Comparison of ENCODE assay signal across 2 cellular contexts in the genomic region with DNA sequence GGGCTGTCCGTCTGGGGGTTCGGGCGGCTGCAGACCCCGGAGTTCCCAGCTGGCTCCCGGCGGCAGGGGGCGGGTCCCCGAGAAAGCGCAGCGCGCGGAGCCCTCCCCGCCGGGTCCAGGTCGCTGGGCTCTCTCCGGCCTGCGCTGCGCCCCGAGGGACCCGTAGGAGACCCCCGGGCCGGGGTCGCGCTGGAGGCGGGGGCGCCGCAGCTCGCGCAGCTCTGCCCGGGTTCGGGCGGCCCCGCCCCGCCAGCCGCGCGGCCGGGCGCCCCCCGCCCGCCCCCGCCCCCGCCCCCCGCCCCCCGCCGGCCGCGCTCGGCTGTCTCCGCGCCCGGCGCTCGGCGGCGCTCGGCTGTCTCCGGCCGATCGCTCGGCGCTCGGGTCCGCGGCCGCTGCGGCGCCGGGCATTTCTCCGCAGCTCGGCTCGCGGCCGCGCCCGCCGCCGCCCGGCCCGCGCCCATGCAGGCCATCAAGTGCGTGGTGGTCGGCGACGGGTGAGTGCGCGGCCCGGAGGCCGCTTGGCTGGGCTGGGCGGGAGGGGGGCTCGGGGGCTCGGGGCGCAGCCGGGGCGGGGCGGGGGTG.
TF ChIP-seq lines count a peak whose summit lies in the region.

A gene (plus strand): TSS at position 376 of the 582 bp plus-strand sequence. CDS start 84 bp downstream, at position 460.

TF ChIP-seq in HEK293, 187 proteins besides CTCF, POLR2A, EP300 and RAD21 (continued from another document):
- TF ChIP-seq, protein P1, sequence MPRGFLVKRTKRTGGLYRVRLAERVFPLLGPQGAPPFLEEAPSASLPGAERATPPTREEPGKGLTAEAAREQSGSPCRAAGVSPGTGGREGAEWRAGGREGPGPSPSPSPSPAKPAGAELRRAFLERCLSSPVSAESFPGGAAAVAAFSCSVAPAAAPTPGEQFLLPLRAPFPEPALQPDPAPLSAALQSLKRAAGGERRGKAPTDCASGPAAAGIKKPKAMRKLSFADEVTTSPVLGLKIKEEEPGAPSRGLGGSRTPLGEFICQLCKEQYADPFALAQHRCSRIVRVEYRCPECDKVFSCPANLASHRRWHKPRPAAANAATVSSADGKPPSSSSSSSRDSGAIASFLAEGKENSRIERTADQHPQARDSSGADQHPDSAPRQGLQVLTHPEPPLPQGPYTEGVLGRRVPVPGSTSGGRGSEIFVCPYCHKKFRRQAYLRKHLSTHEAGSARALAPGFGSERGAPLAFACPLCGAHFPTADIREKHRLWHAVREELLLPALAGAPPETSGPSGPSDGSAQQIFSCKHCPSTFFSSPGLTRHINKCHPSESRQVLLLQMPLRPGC (tag by site-specific recombination; IDR thresholded peaks at IDR 0.05): no peak
- no peak for TF ChIP-seq KLF10 (tag by site-specific recombination; IDR thresholded peaks at IDR 0.05)
- TF ChIP-seq ZFHX2 (tag by site-specific recombination; conservative IDR thresholded peaks at IDR 0.05): no peak
- TF ChIP-seq, protein P2, sequence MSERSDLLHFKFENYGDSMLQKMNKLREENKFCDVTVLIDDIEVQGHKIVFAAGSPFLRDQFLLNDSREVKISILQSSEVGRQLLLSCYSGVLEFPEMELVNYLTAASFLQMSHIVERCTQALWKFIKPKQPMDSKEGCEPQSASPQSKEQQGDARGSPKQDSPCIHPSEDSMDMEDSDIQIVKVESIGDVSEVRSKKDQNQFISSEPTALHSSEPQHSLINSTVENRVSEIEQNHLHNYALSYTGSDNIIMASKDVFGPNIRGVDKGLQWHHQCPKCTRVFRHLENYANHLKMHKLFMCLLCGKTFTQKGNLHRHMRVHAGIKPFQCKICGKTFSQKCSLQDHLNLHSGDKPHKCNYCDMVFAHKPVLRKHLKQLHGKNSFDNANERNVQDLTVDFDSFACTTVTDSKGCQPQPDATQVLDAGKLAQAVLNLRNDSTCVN (tag by site-specific recombination; optimal IDR thresholded peaks at IDR 0.05): peak; percentile 53

TF ChIP-seq in SK-N-SH treated with all-trans-retinoic acid at 6 μM for 48 hours, 23 proteins besides CTCF, POLR2A, EP300 and RAD21 (continued from another document):
- no peak for TF ChIP-seq ZFP30 (CRISPR knock-in tag; IDR thresholded peaks at IDR 0.05)
- TF ChIP-seq, protein P3, sequence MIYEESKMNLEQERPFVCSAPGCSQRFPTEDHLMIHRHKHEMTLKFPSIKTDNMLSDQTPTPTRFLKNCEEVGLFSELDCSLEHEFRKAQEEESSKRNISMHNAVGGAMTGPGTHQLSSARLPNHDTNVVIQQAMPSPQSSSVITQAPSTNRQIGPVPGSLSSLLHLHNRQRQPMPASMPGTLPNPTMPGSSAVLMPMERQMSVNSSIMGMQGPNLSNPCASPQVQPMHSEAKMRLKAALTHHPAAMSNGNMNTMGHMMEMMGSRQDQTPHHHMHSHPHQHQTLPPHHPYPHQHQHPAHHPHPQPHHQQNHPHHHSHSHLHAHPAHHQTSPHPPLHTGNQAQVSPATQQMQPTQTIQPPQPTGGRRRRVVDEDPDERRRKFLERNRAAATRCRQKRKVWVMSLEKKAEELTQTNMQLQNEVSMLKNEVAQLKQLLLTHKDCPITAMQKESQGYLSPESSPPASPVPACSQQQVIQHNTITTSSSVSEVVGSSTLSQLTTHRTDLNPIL (CRISPR knock-in tag; IDR thresholded peaks at IDR 0.05; ENCODE audit: low read depth): no peak
- no peak for TF ChIP-seq ZNF70 (CRISPR knock-in tag; IDR thresholded peaks at IDR 0.05)
- TF ChIP-seq, protein P4, sequence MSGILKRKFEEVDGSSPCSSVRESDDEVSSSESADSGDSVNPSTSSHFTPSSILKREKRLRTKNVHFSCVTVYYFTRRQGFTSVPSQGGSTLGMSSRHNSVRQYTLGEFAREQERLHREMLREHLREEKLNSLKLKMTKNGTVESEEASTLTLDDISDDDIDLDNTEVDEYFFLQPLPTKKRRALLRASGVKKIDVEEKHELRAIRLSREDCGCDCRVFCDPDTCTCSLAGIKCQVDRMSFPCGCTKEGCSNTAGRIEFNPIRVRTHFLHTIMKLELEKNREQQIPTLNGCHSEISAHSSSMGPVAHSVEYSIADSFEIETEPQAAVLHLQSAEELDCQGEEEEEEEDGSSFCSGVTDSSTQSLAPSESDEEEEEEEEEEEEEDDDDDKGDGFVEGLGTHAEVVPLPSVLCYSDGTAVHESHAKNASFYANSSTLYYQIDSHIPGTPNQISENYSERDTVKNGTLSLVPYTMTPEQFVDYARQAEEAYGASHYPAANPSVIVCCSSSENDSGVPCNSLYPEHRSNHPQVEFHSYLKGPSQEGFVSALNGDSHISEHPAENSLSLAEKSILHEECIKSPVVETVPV (CRISPR knock-in tag; IDR thresholded peaks at IDR 0.05): no peak
- TF ChIP-seq, protein P5, sequence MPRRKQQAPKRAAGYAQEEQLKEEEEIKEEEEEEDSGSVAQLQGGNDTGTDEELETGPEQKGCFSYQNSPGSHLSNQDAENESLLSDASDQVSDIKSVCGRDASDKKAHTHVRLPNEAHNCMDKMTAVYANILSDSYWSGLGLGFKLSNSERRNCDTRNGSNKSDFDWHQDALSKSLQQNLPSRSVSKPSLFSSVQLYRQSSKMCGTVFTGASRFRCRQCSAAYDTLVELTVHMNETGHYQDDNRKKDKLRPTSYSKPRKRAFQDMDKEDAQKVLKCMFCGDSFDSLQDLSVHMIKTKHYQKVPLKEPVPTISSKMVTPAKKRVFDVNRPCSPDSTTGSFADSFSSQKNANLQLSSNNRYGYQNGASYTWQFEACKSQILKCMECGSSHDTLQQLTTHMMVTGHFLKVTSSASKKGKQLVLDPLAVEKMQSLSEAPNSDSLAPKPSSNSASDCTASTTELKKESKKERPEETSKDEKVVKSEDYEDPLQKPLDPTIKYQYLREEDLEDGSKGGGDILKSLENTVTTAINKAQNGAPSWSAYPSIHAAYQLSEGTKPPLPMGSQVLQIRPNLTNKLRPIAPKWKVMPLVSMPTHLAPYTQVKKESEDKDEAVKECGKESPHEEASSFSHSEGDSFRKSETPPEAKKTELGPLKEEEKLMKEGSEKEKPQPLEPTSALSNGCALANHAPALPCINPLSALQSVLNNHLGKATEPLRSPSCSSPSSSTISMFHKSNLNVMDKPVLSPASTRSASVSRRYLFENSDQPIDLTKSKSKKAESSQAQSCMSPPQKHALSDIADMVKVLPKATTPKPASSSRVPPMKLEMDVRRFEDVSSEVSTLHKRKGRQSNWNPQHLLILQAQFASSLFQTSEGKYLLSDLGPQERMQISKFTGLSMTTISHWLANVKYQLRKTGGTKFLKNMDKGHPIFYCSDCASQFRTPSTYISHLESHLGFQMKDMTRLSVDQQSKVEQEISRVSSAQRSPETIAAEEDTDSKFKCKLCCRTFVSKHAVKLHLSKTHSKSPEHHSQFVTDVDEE (CRISPR knock-in tag; IDR thresholded peaks at IDR 0.05): no peak
- TF ChIP-seq TOX (CRISPR knock-in tag; IDR thresholded peaks at IDR 0.05; ENCODE audit: borderline replicate concordance): no peak
- TF ChIP-seq ZNF8 (CRISPR knock-in tag; IDR thresholded peaks at IDR 0.05): no peak
- no peak for TF ChIP-seq ISL1 (CRISPR knock-in tag; IDR thresholded peaks at IDR 0.05)
- TF ChIP-seq ARNTL (CRISPR knock-in tag; IDR thresholded peaks at IDR 0.05; ENCODE audit: borderline replicate concordance, low read depth): no peak
- TF ChIP-seq PPARA (CRISPR knock-in tag; IDR thresholded peaks at IDR 0.05; ENCODE audit: borderline replicate concordance): no peak
